24 cellular contexts compared by ENCODE assay signal in genomic region chr19:5395996-5396939, GRCh38. TPM values are rescaled to one million over a fixed set of nuclear protein-coding genes. Genes with fewer than 3 reads are reported as not detected.
DNase-seq lines count a peak whose midpoint lies in the region; ATAC-seq and TF ChIP-seq lines count a peak whose summit lies in the region.
"Had no signal": no experiment of that assay in that cellular context is flagged by ENCODE, and none has a peak within 500 bp of the region (broad histone marks: within the 10 kb centered on the region; RNA-seq: fewer than 3 reads in every experiment).

No MANE protein-coding gene starts in this region.

- H3K27ac ChIP-seq in mammary epithelial cell (ENCODE audit: insufficient read depth, low read depth, low read length) (no peak overlapping the region), adrenal gland (no peak overlapping the region)
- H3K27ac ChIP-seq: pancreas, tibial artery had no signal

- peaks cover 72% of the 10 kb centered on the region for H3K27me3 Mint-ChIP-seq in nephron (ENCODE audit: low read depth)

- peak overlapping the region in 1 of 3 experiments; percentile 11 for H3K4me3 Mint-ChIP-seq in nephron
- H3K4me3 Mint-ChIP-seq: activated CD4-positive, alpha-beta T cell treated with anti-CD3 and anti-CD28 coated beads for 36 hours; activated T-cell treated with anti-CD3 and anti-CD28 coated beads, Interleukin-2, amount 50 U/mL, for 4 hours; stimulated activated naive CD8-positive, alpha-beta T cell treated with anti-CD3 and anti-CD28 coated beads, Interleukin-15, amount 100 ng/mL, for 72 hours had no signal

- peaks cover 16% of the 10 kb centered on the region for H3K4me1 ChIP-seq in NT2/D1 (ENCODE audit: insufficient read depth, insufficient read length)
- no peaks in the 10 kb centered on the region for H3K4me1 ChIP-seq in mammary epithelial cell (ENCODE audit: insufficient read depth, low read length)
- no peaks in the 10 kb centered on the region for H3K4me1 ChIP-seq in adrenal gland (replicated peaks in 1 of 2)
- H3K4me1 ChIP-seq: pancreas, tibial artery had no signal

- no peak for ATAC-seq in HG03469 (IDR thresholded peaks at IDR 0.05; ENCODE audit: unreplicated experiment)
- ATAC-seq: activated CD4-positive, alpha-beta T cell treated with anti-CD3 and anti-CD28 coated beads for 36 hours; activated T-cell treated with anti-CD3 and anti-CD28 coated beads, Interleukin-2, amount 50 U/mL, for 4 hours; pancreas; right cardiac atrium; stimulated activated naive CD8-positive, alpha-beta T cell treated with anti-CD3 and anti-CD28 coated beads, Interleukin-15, amount 100 ng/mL, for 72 hours had no signal

- no peaks in the 10 kb centered on the region for H3K79me2 ChIP-seq in mammary epithelial cell (ENCODE audit: insufficient read depth, low read length)

- H3K9ac ChIP-seq in NT2/D1 (ENCODE audit: insufficient read length, low read depth), result peak overlapping the region; percentile 47
- H3K9ac ChIP-seq in mammary epithelial cell (ENCODE audit: insufficient read depth, low read length), result no peak overlapping the region

- H3K27me3 ChIP-seq in NT2/D1 (ENCODE audit: insufficient read depth, insufficient read length) (peaks cover 18% of the 10 kb centered on the region), mammary epithelial cell (ENCODE audit: insufficient read depth, low read length) (peaks cover 3% of the 10 kb centered on the region), adrenal gland (peaks cover 50% of the 10 kb centered on the region)

- peaks cover 5% of the 10 kb centered on the region for H3K4me1 Mint-ChIP-seq in nephron
- H3K4me1 Mint-ChIP-seq: activated CD4-positive, alpha-beta T cell treated with anti-CD3 and anti-CD28 coated beads for 36 hours; stimulated activated naive CD8-positive, alpha-beta T cell treated with anti-CD3 and anti-CD28 coated beads, Interleukin-15, amount 100 ng/mL, for 72 hours had no signal

- H2AFZ ChIP-seq in mammary epithelial cell (ENCODE audit: low read depth, low read length), result no peak overlapping the region

- DNase-seq in NCI-H1417 (lab: John Stamatoyannopoulos, UW), result peak in 2 of 3 experiments; percentile 43 to 74
- DNase-seq in NCI-H1417 treated with DMSO at 0.1 percent for 48 hours (lab: John Stamatoyannopoulos, UW), result no peak
- peak; percentile 23 for DNase-seq in ELF-1 (ENCODE audit: low read depth, low spot score)
- no peak for DNase-seq in NT2/D1 (ENCODE audit: low read depth, low spot score)
- DNase-seq in mammary epithelial cell, result no peak
- no peak for DNase-seq in adrenal gland
- DNase-seq: activated CD4-positive, alpha-beta T cell treated with anti-CD3 and anti-CD28 coated beads for 36 hours; activated CD8-positive, alpha-beta memory T cell treated with anti-CD3 and anti-CD28 coated beads for 24 hours; activated naive CD4-positive, alpha-beta T cell; activated T-cell treated with anti-CD3 and anti-CD28 coated beads, Interleukin-2, amount 50 U/mL, for 4 hours; amniotic stem cell; NCI-H1436; pancreas; right cardiac atrium; stimulated activated CD4-positive, alpha-beta T cell treated with anti-CD3 and anti-CD28 coated beads, Interleukin-12 subunit alpha, Interleukin-12 subunit beta, amount 100 ng/mL, for 4 hours; stimulated activated CD4-positive, alpha-beta T cell treated with anti-CD3 and anti-CD28 coated beads, Interleukin-4, amount 100 ng/mL, for 4 hours; stimulated activated naive CD8-positive, alpha-beta T cell treated with anti-CD3 and anti-CD28 coated beads, Interleukin-15, amount 100 ng/mL, for 72 hours; SW 1271; tibial artery had no signal

- TF ChIP-seq POLR2A in adrenal gland (IDR thresholded peaks at IDR 0.05), result no peak

- dilution Hi-C loops in mammary epithelial cell (cut with HindIII; ENCODE audit: low sequenced_read_pairs), result loop anchor here (5.0 to 10.0 kb wide), 3 partner anchors 54 to 341 kb away; partner anchors contain the start of gene PTPRS

- CTCF ChIA-PET in mammary epithelial cell (lab: Charles Lee; ENCODE audit: low non-redundant PET), result no interaction called here

- intact Hi-C loops in mammary epithelial cell (cut with micrococcal nuclease), result no loop called here
- intact Hi-C loops in adrenal gland (cut with DNase I), result no loop called here

- peaks cover 3% of the 10 kb centered on the region for H3K36me3 Mint-ChIP-seq in nephron (ENCODE audit: low read depth)

- H3K4me2 ChIP-seq in mammary epithelial cell (ENCODE audit: insufficient read depth, low read depth, low read length), result no peak overlapping the region

- H3K9me3 ChIP-seq in NT2/D1 (ENCODE audit: insufficient read depth, low read length) (no peaks in the 10 kb centered on the region), mammary epithelial cell (replicated peaks; ENCODE audit: insufficient read depth, low read length) (no peaks in the 10 kb centered on the region), adrenal gland (replicated peaks in 1 of 3) (no peaks in the 10 kb centered on the region)
- H3K9me3 ChIP-seq: pancreas had no signal

- H3K4me3 ChIP-seq in NT2/D1 (ENCODE audit: insufficient read length, low read depth) (no peak overlapping the region), mammary epithelial cell (replicated peaks in 1 of 3; ENCODE audit: insufficient read depth in 1 of 3, low read depth in 2 of 3, low read length in 3 of 3) (no peak overlapping the region), adrenal gland (no peak overlapping the region)
- H3K4me3 ChIP-seq: pancreas, tibial artery had no signal

- BruUV-seq in mammary epithelial cell (replicated peaks; lab: Mats Ljungman, UMichigan), result no TSS peak

- in situ Hi-C loops in mammary epithelial cell (cut with MboI; ENCODE audit: low sequenced_read_pairs in 2 of 2), result no loop called here

- WGBS in mammary epithelial cell (ENCODE audit: low coverage, missing lambda C conversion rate), result 9% methylated on average over 14 of the region's 14 CpGs
- WGBS in adrenal gland, 4 donors, result 15 to 21% (median 18%) methylated on average over 14 of the region's 14 CpGs

- H3K36me3 ChIP-seq in NT2/D1 (ENCODE audit: insufficient read depth, insufficient read length, low read length) (no peaks in the 10 kb centered on the region), mammary epithelial cell (ENCODE audit: insufficient read depth, low read length) (no peaks in the 10 kb centered on the region), adrenal gland (replicated peaks in 1 of 2) (no peaks in the 10 kb centered on the region)
- H3K36me3 ChIP-seq: pancreas, tibial artery had no signal

- no peak for TF ChIP-seq CTCF in nephron (IDR thresholded peaks at IDR 0.05; ENCODE audit: unreplicated experiment in 3 of 3)
- no peak for TF ChIP-seq CTCF in mammary epithelial cell (conservative IDR thresholded peaks at IDR 0.05 in 1 of 2, IDR thresholded peaks at IDR 0.05 in 1 of 2; ENCODE audit: extremely low read depth in 1 of 2, insufficient read depth in 1 of 2, low read depth in 1 of 2, low read length in 2 of 2)
- TF ChIP-seq CTCF in adrenal gland (IDR thresholded peaks at IDR 0.05), result no peak

- no peaks in the 10 kb centered on the region for H4K20me1 ChIP-seq in mammary epithelial cell (ENCODE audit: insufficient read depth, low read length)

- H3K27ac Mint-ChIP-seq in nephron, result peak overlapping the region in 2 of 3 experiments; percentile 3 to 28
- H3K27ac Mint-ChIP-seq: activated CD4-positive, alpha-beta T cell treated with anti-CD3 and anti-CD28 coated beads for 36 hours; stimulated activated naive CD8-positive, alpha-beta T cell treated with anti-CD3 and anti-CD28 coated beads, Interleukin-15, amount 100 ng/mL, for 72 hours had no signal

- peaks cover 3% of the 10 kb centered on the region for H3K9me3 Mint-ChIP-seq in nephron
- H3K9me3 Mint-ChIP-seq: activated T-cell treated with anti-CD3 and anti-CD28 coated beads, Interleukin-2, amount 50 U/mL, for 4 hours; stimulated activated naive CD8-positive, alpha-beta T cell treated with anti-CD3 and anti-CD28 coated beads, Interleukin-15, amount 100 ng/mL, for 72 hours had no signal

RNA-seq across cellular contexts. Expression of gene PTPRS, which starts 55.7 kb away (rescaled TPM):
- total RNA-seq in mammary epithelial cell, result 10 to 100 TPM; 32.2 to 93.4 TPM
- polyA plus RNA-seq in mammary epithelial cell, result 8.0 TPM
- polyA minus RNA-seq in mammary epithelial cell, result 22.9 TPM
- 100 to 1,000 TPM in 7 of 8 donors, 10 to 100 TPM in 1; 87.8 to 376 (median 216) TPM for total RNA-seq in adrenal gland
- 10 to 100 TPM in 2 of 3 donors, 1 to 10 TPM in 1; 8.8 to 36.7 (median 28.8) TPM for polyA plus RNA-seq in adrenal gland

RNA-seq across cellular contexts. Expression of gene ZNRF4, which starts 58.9 kb away (rescaled TPM):
- total RNA-seq in mammary epithelial cell (not detected), adrenal gland (not detected)
- polyA plus RNA-seq in mammary epithelial cell (not detected), adrenal gland (not detected)
- not detected for polyA minus RNA-seq in mammary epithelial cell
- total RNA-seq: A172; activated CD4-positive, alpha-beta T cell treated with anti-CD3 and anti-CD28 coated beads for 36 hours; activated T-cell treated with anti-CD3 and anti-CD28 coated beads, Interleukin-2, amount 50 U/mL, for 4 hours; Daoy; NCI-H460; pancreas; right cardiac atrium had no signal
- polyA plus RNA-seq: pancreas, right cardiac atrium had no signal

Comparison
In these comparisons a context has a peak if more than half of its experiments do, and no peak if none do; other contexts are left out.
1. DNase-seq: peak in NCI-H1417 (2 of 3) and ELF-1 (single experiment); none in NCI-H1417 treated with DMSO at 0.1 percent for 48 hours (single experiment), NT2/D1 (single experiment), mammary epithelial cell (single experiment) and adrenal gland (0 of 7).